Comparison of ENCODE assay signal across 12 cellular contexts in the genomic region with DNA sequence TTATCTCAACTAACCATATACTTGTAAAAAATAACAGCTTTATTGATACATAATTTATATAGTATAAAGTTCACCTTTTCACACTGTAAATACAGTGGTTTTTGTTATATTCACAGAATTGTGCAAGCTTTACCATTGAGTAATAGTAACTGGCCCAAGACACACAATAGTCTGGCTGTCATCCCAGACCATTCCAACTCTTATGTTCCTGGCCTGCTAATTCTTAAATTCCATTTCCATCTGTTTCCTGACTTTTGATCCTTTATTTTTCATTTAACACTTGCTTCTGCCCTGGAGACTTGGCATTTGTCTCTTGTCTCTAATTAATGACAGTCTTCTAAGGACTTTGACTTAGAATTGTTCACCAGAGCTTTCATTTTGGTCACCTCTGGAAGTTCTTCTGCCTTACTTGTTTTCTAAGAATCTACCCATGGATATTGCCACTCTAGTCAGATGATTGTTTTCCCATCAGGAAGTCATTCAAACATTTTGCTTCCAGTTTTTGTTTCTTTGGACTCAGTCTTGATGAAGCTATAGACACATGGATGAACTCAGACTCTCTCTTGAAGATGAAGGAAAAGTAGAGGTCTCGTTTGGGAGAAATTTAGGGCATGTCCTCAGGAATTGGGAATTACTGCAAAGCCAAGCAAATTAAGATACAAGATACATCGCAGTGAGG. TPM values are rescaled to one million over a fixed set of nuclear protein-coding genes. Genes with fewer than 3 reads are reported as not detected.
DNase-seq lines count a peak whose midpoint lies in the region; ATAC-seq lines count a peak whose summit lies in the region.
"Had no signal": no experiment of that assay in that cellular context is flagged by ENCODE, and none has a peak within 500 bp of the region (broad histone marks: within the 10 kb centered on the region; RNA-seq: fewer than 3 reads in every experiment).

No MANE protein-coding gene starts in this region.

- H3K27ac ChIP-seq in effector memory CD4-positive, alpha-beta T cell (ENCODE audit: insufficient read depth, low read length, poor library complexity, severe bottlenecking) = no peak overlapping the region

- DNase-seq in EH (ENCODE audit: low read depth) (peak; percentile 94), astrocyte of the hippocampus (ENCODE audit: low read depth, low spot score) (peak; percentile 77), glomerular endothelial cell (ENCODE audit: extremely low read depth, low read depth, low spot score) (peak; percentile 98), sciatic nerve (ENCODE audit: low spot score) (no peak)
- no peak for DNase-seq in effector memory CD4-positive, alpha-beta T cell
- DNase-seq in activated CD4-positive, alpha-beta T cell treated with anti-CD3 and anti-CD28 coated beads for 48 hours = no peak
- DNase-seq: activated naive CD4-positive, alpha-beta T cell; CD4-positive, CD25-positive, alpha-beta regulatory T cell; midbrain had no signal

- H3K4me3 ChIP-seq in effector memory CD4-positive, alpha-beta T cell (ENCODE audit: insufficient read depth, low read depth, low read length, poor library complexity, severe bottlenecking) = no peak overlapping the region

- peak; percentile 86 for ATAC-seq in sciatic nerve
- ATAC-seq in GM21786 (IDR thresholded peaks at IDR 0.05; ENCODE audit: unreplicated experiment) = no peak
- ATAC-seq in HG02885 (IDR thresholded peaks at IDR 0.05; ENCODE audit: poor library complexity, unreplicated experiment) = no peak
- ATAC-seq: stimulated activated effector memory CD8-positive, alpha-beta T cell treated with anti-CD3 and anti-CD28 coated beads, Interleukin-12 subunit alpha, Interleukin-12 subunit beta, amount 100 ng/mL, for 72 hours had no signal

- H3K36me3 ChIP-seq in effector memory CD4-positive, alpha-beta T cell (ENCODE audit: control insufficient read depth, insufficient read depth, low read length) = no peaks in the 10 kb centered on the region

- intact Hi-C loops in sciatic nerve (cut with DNase I) = no loop called here

- no peaks in the 10 kb centered on the region for H3K9me3 ChIP-seq in effector memory CD4-positive, alpha-beta T cell (ENCODE audit: control insufficient read depth, low read length)

- H3K4me1 ChIP-seq in effector memory CD4-positive, alpha-beta T cell (ENCODE audit: control insufficient read depth, insufficient read depth, low read length, poor library complexity, severe bottlenecking) = no peaks in the 10 kb centered on the region

- no peaks in the 10 kb centered on the region for H3K27me3 ChIP-seq in effector memory CD4-positive, alpha-beta T cell (replicated peaks; ENCODE audit: control insufficient read depth, insufficient read depth, low read length, poor library complexity, severe bottlenecking)

RNA-seq across cellular contexts. Expression of gene PLSCR4, which starts 27.2 kb away (rescaled TPM):
- total RNA-seq in glomerular endothelial cell = 56.9 and 61.9 TPM in 2 replicates
- 242 TPM for total RNA-seq in sciatic nerve
- total RNA-seq: CD4-positive, CD25-positive, alpha-beta regulatory T cell had no signal

Comparison
In these comparisons a context has a peak if more than half of its experiments do, and no peak if none do; other contexts are left out.
1. DNase-seq: peak in EH (single experiment), astrocyte of the hippocampus (single experiment) and glomerular endothelial cell (single experiment); none in sciatic nerve (single experiment), effector memory CD4-positive, alpha-beta T cell (0 of 3) and activated CD4-positive, alpha-beta T cell treated with anti-CD3 and anti-CD28 coated beads for 48 hours (single experiment).